9 cellular contexts compared by ENCODE assay signal in genomic region chr2:2291500-2292260, GRCh38. TPM values are rescaled to one million over a fixed set of nuclear protein-coding genes. Genes with fewer than 3 reads are reported as not detected.
DNase-seq lines count a peak whose midpoint lies in the region; ATAC-seq and TF ChIP-seq lines count a peak whose summit lies in the region.
"Had no signal": no experiment of that assay in that cellular context is flagged by ENCODE, and none has a peak within 500 bp of the region (broad histone marks: within the 10 kb centered on the region; RNA-seq: fewer than 3 reads in every experiment).

No MANE protein-coding gene starts in this region.

- CTCF ChIA-PET in CD8-positive, alpha-beta T cell (lab: Charles Lee): no interaction called here

- H3K4me1 Mint-ChIP-seq in CD8-positive, alpha-beta T cell (ENCODE audit: low read depth): no peaks in the 10 kb centered on the region

- POLR2A ChIA-PET in CD8-positive, alpha-beta T cell (lab: Charles Lee): no interaction called here

- ATAC-seq in body of pancreas (peak; percentile 42), lung (ENCODE audit: insufficient read depth, low FRiP score) (peak; percentile 16), HG03571 (IDR thresholded peaks at IDR 0.05; ENCODE audit: unreplicated experiment) (no peak), HG02798 (IDR thresholded peaks at IDR 0.05; ENCODE audit: poor library complexity, unreplicated experiment) (no peak)
- ATAC-seq in CD8-positive, alpha-beta T cell: no peak
- ATAC-seq: left colon had no signal

- no peak for TF ChIP-seq POLR2A in body of pancreas (IDR thresholded peaks at IDR 0.05)

- peaks cover 6% of the 10 kb centered on the region for H3K27me3 Mint-ChIP-seq in CD8-positive, alpha-beta T cell (ENCODE audit: low read depth)

- H3K4me1 ChIP-seq in body of pancreas (no peaks in the 10 kb centered on the region), lung (ENCODE audit: control insufficient read depth in 2 of 2, insufficient read depth in 2 of 2, low read length in 2 of 2) (no peaks in the 10 kb centered on the region)
- no peaks in the 10 kb centered on the region for H3K4me1 ChIP-seq in CD8-positive, alpha-beta T cell (ENCODE audit: insufficient read depth, low read length)

- WGBS in body of pancreas, 2 donors: 44% methylated on average over 36 to 37 of the region's 37 CpGs
- WGBS in lung, 2 donors: 57 to 61% methylated on average over 37 of the region's 37 CpGs

- no peak overlapping the region for H3K27ac Mint-ChIP-seq in CD8-positive, alpha-beta T cell

- intact Hi-C loops in body of pancreas (cut with DNase I): no loop called here
- intact Hi-C loops in CD8-positive, alpha-beta T cell (cut with DNase I, micrococcal nuclease): no loop called here

- H3K27me3 ChIP-seq in body of pancreas (no peaks in the 10 kb centered on the region), lung (ENCODE audit: control insufficient read depth, insufficient read depth) (no peaks in the 10 kb centered on the region)
- no peaks in the 10 kb centered on the region for H3K27me3 ChIP-seq in CD8-positive, alpha-beta T cell (ENCODE audit: insufficient read depth, low read length)

- H3K4me3 ChIP-seq in body of pancreas (no peak overlapping the region), lung (no peak overlapping the region)
- no peak overlapping the region for H3K4me3 ChIP-seq in CD8-positive, alpha-beta T cell (ENCODE audit: low read depth, low read length)

- H3K36me3 ChIP-seq in body of pancreas (replicated peaks in 1 of 2; ENCODE audit: insufficient read depth in 1 of 2, low read depth in 2 of 2) (no peaks in the 10 kb centered on the region), lung (ENCODE audit: control insufficient read depth in 2 of 2, insufficient read depth in 2 of 2, low read length in 2 of 2) (no peaks in the 10 kb centered on the region)
- H3K36me3 ChIP-seq in CD8-positive, alpha-beta T cell (ENCODE audit: insufficient read depth, low read length): no peaks in the 10 kb centered on the region

- no peaks in the 10 kb centered on the region for H3K9me3 Mint-ChIP-seq in CD8-positive, alpha-beta T cell

- H3K9me3 ChIP-seq in body of pancreas (no peaks in the 10 kb centered on the region), lung (ENCODE audit: control insufficient read depth in 2 of 2, insufficient read depth in 1 of 2, low read length in 1 of 2) (peaks cover 0 to 3% of the 10 kb centered on the region in 2 donors)
- no peaks in the 10 kb centered on the region for H3K9me3 ChIP-seq in CD8-positive, alpha-beta T cell (ENCODE audit: low read length)

- TF ChIP-seq CTCF in body of pancreas (IDR thresholded peaks at IDR 0.05): peak in 5 of 7 experiments; percentile 14 to 65 (median 45)
- no peak for TF ChIP-seq CTCF in lung (IDR thresholded peaks at IDR 0.05; ENCODE audit: control extremely low read depth, extremely low read depth)
- no peak for TF ChIP-seq CTCF in CD8-positive, alpha-beta T cell (IDR thresholded peaks at IDR 0.05)

- DNase-seq in COLO668 (lab: John Stamatoyannopoulos, UW; ENCODE audit: unreplicated experiment): peak; percentile 5
- DNase-seq in NCI-H1436 (lab: John Stamatoyannopoulos, UW): peak; percentile 59
- peak; percentile 18 to 54 (median 22) for DNase-seq in body of pancreas
- DNase-seq in lung (ENCODE audit: low spot score): no peak
- DNase-seq in CD8-positive, alpha-beta T cell: no peak
- DNase-seq in activated CD4-positive, CD25-positive, alpha-beta regulatory T cell (lab: John Stamatoyannopoulos, UW): no peak
- DNase-seq: left colon had no signal

- H3K27ac ChIP-seq in body of pancreas (no peak overlapping the region), lung (ENCODE audit: low read depth in 1 of 2, low read length in 1 of 2) (no peak overlapping the region)
- no peak overlapping the region for H3K27ac ChIP-seq in CD8-positive, alpha-beta T cell (ENCODE audit: low read depth, low read length)

- no peaks in the 10 kb centered on the region for H3K36me3 Mint-ChIP-seq in CD8-positive, alpha-beta T cell

- H3K4me3 Mint-ChIP-seq in CD8-positive, alpha-beta T cell: no peak overlapping the region

RNA-seq across cellular contexts. Expression of gene MYT1L, which starts 39.4 kb away (rescaled TPM):
- total RNA-seq in body of pancreas (1 to 10 TPM in 1 of 2 donors, under 1 TPM in 1; 0.66 to 1.0 TPM), lung (1 to 10 TPM in 1 of 2 donors, not detected in 1; 1.4 TPM)
- under 1 TPM in 1 of 2 donors, not detected in 1; 0.06 TPM for polyA plus RNA-seq in lung
- total RNA-seq in CD8-positive, alpha-beta T cell: not detected

Comparison
In these comparisons a context has a peak if more than half of its experiments do, and no peak if none do; other contexts are left out.
1. DNase-seq: peak in COLO668 (single experiment), NCI-H1436 (single experiment) and body of pancreas (4 of 4); none in lung (single experiment), CD8-positive, alpha-beta T cell (0 of 7) and activated CD4-positive, CD25-positive, alpha-beta regulatory T cell (0 of 4).
2. ATAC-seq: peak in body of pancreas (single experiment) and lung (single experiment); none in HG03571 (single experiment), CD8-positive, alpha-beta T cell (single experiment) and HG02798 (single experiment).
3. CTCF ChIP-seq: peak in body of pancreas (5 of 7); none in lung (single experiment) and CD8-positive, alpha-beta T cell (single experiment).